In the genomic region with DNA sequence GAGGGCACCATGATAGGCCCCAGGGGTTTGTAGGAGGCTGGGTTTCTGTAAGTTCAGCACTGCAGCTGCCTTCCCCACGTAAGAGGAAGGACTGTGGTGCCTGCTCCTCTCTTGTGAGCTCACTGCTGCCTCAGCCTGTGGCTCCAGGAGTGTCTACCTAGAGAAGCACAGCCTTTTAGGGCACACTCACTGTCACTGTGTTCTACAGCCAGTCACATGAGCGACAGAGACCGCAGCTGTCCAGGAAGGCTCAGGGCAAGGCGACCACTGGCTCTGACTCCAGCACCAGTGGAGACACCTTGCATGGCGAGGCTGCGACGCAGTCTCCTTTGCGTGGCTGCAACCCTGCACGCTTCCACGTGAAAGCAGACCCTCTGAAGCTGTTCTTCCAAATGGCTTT, we compare ENCODE assay signal across 17 cellular contexts.
"Had no signal": no experiment of that assay in that cellular context is flagged by ENCODE, and none has a peak within 500 bp of the region (broad histone marks: within the 10 kb centered on the region; RNA-seq: fewer than 3 reads in every experiment).

No MANE protein-coding gene starts in this region.

- H3K27me3 ChIP-seq: cardiac muscle cell, neural progenitor cell, right lobe of liver had no signal

- H3K27ac Mint-ChIP-seq: neural progenitor cell; stimulated activated memory B cell treated with anti-CD40 and anti-IgM and Interleukin-4, amounts not matched to agents 10 μg/mL and 1 μg/mL and 100 μg/mL, for 72 hours had no signal

- ATAC-seq: activated CD8-positive, alpha-beta T cell treated with anti-CD3 and anti-CD28 coated beads for 36 hours; activated T-cell treated with anti-CD3 and anti-CD28 coated beads, Interleukin-2, amount 50 U/mL, for 4 hours; effector memory CD8-positive, alpha-beta T cell; mucosa of descending colon; naive thymus-derived CD4-positive, alpha-beta T cell; stimulated activated memory B cell treated with anti-CD40 and anti-IgM and Interleukin-4, amounts not matched to agents 10 μg/mL and 1 μg/mL and 100 μg/mL, for 72 hours had no signal

- H3K4me1 ChIP-seq: prostate gland had no signal

- H2AFZ ChIP-seq: neural progenitor cell had no signal

- H3K4me3 ChIP-seq: cardiac muscle cell, mucosa of descending colon, neural progenitor cell, prostate gland, right lobe of liver had no signal

- DNase-seq: activated CD4-positive, alpha-beta T cell treated with anti-CD3 and anti-CD28 coated beads for 48 hours; activated CD4-positive, CD25-positive, alpha-beta regulatory T cell; activated CD8-positive, alpha-beta T cell treated with anti-CD3 and anti-CD28 coated beads for 36 hours; activated naive CD4-positive, alpha-beta T cell treated with anti-CD3 and anti-CD28 coated beads for 36 hours; activated T-cell treated with anti-CD3 and anti-CD28 coated beads, Interleukin-2, amount 50 U/mL, for 4 hours; dermis blood vessel endothelial cell; effector memory CD8-positive, alpha-beta T cell; hippocampal formation; mucosa of descending colon; naive thymus-derived CD4-positive, alpha-beta T cell; right lobe of liver; stimulated activated CD4-positive, alpha-beta T cell treated with anti-CD3 and anti-CD28 coated beads, Interleukin-4, amount 100 ng/mL, for 4 hours; T1000 had no signal

- H3K9me3 Mint-ChIP-seq: activated CD8-positive, alpha-beta T cell treated with anti-CD3 and anti-CD28 coated beads for 36 hours; activated naive CD4-positive, alpha-beta T cell treated with anti-CD3 and anti-CD28 coated beads for 36 hours; activated T-cell treated with anti-CD3 and anti-CD28 coated beads, Interleukin-2, amount 50 U/mL, for 4 hours; effector memory CD8-positive, alpha-beta T cell; naive thymus-derived CD4-positive, alpha-beta T cell; neural progenitor cell; stimulated activated memory B cell treated with anti-CD40 and anti-IgM and Interleukin-4, amounts not matched to agents 10 μg/mL and 1 μg/mL and 100 μg/mL, for 72 hours had no signal

- H3K27ac ChIP-seq: cardiac muscle cell, neural progenitor cell, prostate gland had no signal

- H3K4me2 ChIP-seq: neural progenitor cell had no signal

- H3K36me3 ChIP-seq: cardiac muscle cell, neural progenitor cell had no signal

- H3K9me3 ChIP-seq: mucosa of descending colon, prostate gland, right lobe of liver had no signal

- H3K9ac ChIP-seq: neural progenitor cell had no signal
